In the genomic region with DNA sequence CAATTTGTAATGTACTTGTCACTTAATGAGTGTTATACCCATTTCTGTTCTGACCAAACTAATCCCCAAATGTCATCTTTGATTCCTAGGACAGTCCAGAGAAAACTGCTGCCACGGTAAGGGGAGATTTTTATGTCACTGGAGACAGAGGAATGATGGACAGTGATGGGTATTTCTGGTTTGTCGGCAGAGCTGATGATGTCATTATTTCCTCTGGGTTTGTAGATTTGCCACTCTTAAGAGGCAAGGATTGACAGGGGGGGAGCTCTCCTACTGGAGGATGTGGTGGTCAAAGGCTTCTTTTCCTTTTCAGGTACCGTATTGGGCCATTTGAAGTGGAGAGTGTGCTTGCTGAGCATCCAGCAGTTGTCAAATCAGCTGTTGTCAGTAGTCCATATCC, we compare ENCODE assay signal across 23 cellular contexts. TPM values are rescaled to one million over a fixed set of nuclear protein-coding genes. Genes with fewer than 3 reads are reported as not detected.
"Had no signal": no experiment of that assay in that cellular context is flagged by ENCODE, and none has a peak within 500 bp of the region (broad histone marks: within the 10 kb centered on the region; RNA-seq: fewer than 3 reads in every experiment).

No MANE protein-coding gene starts in this region.

- H3K36me3 ChIP-seq: SJSA1 had no signal

- H3K4me3 ChIP-seq: SJSA1, SK-N-MC had no signal

- DNase-seq: IMR-90, Kasumi-1, MM.1S, NCI-H1092 treated with DMSO at 0.1 percent for 48 hours, NCI-H1436, NCI-H187, NCI-H2029, NCI-H2081 treated with DMSO at 0.1 percent for 48 hours, NCI-H2171, NCI-H226, NCI-H446, NCI-H510A, NCI-H524 treated with DMSO at 0.1 percent for 48 hours, NCI-H69, NCI-H774, Right ventricle myocardium superior, RPMI8226, SIG-M5 had no signal

- FAIRE-seq: RCC 7860 had no signal

- H3K27me3 ChIP-seq: SJSA1 had no signal

RNA-seq across cellular contexts. Expression of a gene that starts 31.7 kb away (rescaled TPM):
- total RNA-seq: HT-29, IMR-90, M059J, Right ventricle myocardium superior, SJSA1 had no signal
